11 cellular contexts compared by ENCODE assay signal in genomic region chr9:33295571-33295970, GRCh38. TPM values are rescaled to one million over a fixed set of nuclear protein-coding genes. Genes with fewer than 3 reads are reported as not detected.
DNase-seq lines count a peak whose midpoint lies in the region; ATAC-seq and TF ChIP-seq lines count a peak whose summit lies in the region.
"Had no signal": no experiment of that assay in that cellular context is flagged by ENCODE, and none has a peak within 500 bp of the region (broad histone marks: within the 10 kb centered on the region; RNA-seq: fewer than 3 reads in every experiment).

No MANE protein-coding gene starts in this region.

- peak overlapping the region; percentile 38 for H3K4me3 Mint-ChIP-seq in activated naive CD4-positive, alpha-beta T cell treated with anti-CD3 and anti-CD28 coated beads for 36 hours
- H3K4me3 Mint-ChIP-seq in stimulated activated effector memory CD8-positive, alpha-beta T cell treated with anti-CD3 and anti-CD28 coated beads, Interleukin-12 subunit alpha, Interleukin-12 subunit beta, amount 100 ng/mL, for 72 hours, result peak overlapping the region; percentile 56

- H3K9me3 ChIP-seq in Karpas-422 (ENCODE audit: low read length) (no peaks in the 10 kb centered on the region), PC-9 (ENCODE audit: insufficient read depth, low read depth) (no peaks in the 10 kb centered on the region)

- peak overlapping the region; percentile 86 for H3K4me2 ChIP-seq in Karpas-422 (ENCODE audit: low read depth, low read length, poor library complexity, severe bottlenecking)
- H3K4me2 ChIP-seq in PC-9, result no peak overlapping the region

- peaks cover 84% of the 10 kb centered on the region for H3K4me1 ChIP-seq in Karpas-422 (ENCODE audit: low read length)
- H3K4me1 ChIP-seq in PC-9 (replicated peaks; ENCODE audit: insufficient read depth), result no peaks in the 10 kb centered on the region; the same call in 1 of the 2 replicates

- H4K20me1 ChIP-seq in Karpas-422 (ENCODE audit: insufficient read depth, low read depth, low read length), result peaks cover 9% of the 10 kb centered on the region; the same call in 1 of the 2 replicates
- peaks cover 4% of the 10 kb centered on the region; the same call in 1 of the 2 replicates for H4K20me1 ChIP-seq in PC-9 (ENCODE audit: insufficient read depth)

- POLR2A ChIA-PET in PC-9 (lab: Charles Lee; ENCODE audit: unreplicated experiment), result no interaction called here

- H2AFZ ChIP-seq in Karpas-422 (ENCODE audit: low read length) (no peak overlapping the region), PC-9 (no peak overlapping the region)

- ATAC-seq in GM21786 (IDR thresholded peaks at IDR 0.05; ENCODE audit: unreplicated experiment), result peak; percentile 36
- ATAC-seq in stimulated activated effector memory CD8-positive, alpha-beta T cell treated with anti-CD3 and anti-CD28 coated beads, Interleukin-12 subunit alpha, Interleukin-12 subunit beta, amount 100 ng/mL, for 72 hours, result peak; percentile 55

- no peaks in the 10 kb centered on the region for H3K9me3 Mint-ChIP-seq in activated naive CD4-positive, alpha-beta T cell treated with anti-CD3 and anti-CD28 coated beads for 36 hours
- no peaks in the 10 kb centered on the region for H3K9me3 Mint-ChIP-seq in stimulated activated effector memory CD8-positive, alpha-beta T cell treated with anti-CD3 and anti-CD28 coated beads, Interleukin-12 subunit alpha, Interleukin-12 subunit beta, amount 100 ng/mL, for 72 hours

- peaks cover 66% of the 10 kb centered on the region for H3K36me3 Mint-ChIP-seq in activated naive CD4-positive, alpha-beta T cell treated with anti-CD3 and anti-CD28 coated beads for 36 hours (ENCODE audit: low read depth)
- peaks cover 33% of the 10 kb centered on the region for H3K36me3 Mint-ChIP-seq in stimulated activated effector memory CD8-positive, alpha-beta T cell treated with anti-CD3 and anti-CD28 coated beads, Interleukin-12 subunit alpha, Interleukin-12 subunit beta, amount 100 ng/mL, for 72 hours

- DNase-seq in activated naive CD4-positive, alpha-beta T cell treated with anti-CD3 and anti-CD28 coated beads for 36 hours, result peak; percentile 44
- no peak for DNase-seq in activated naive CD4-positive, alpha-beta T cell (lab: John Stamatoyannopoulos, UW)
- peak; percentile 58 for DNase-seq in Karpas-422
- DNase-seq in stimulated activated effector memory CD8-positive, alpha-beta T cell treated with anti-CD3 and anti-CD28 coated beads, Interleukin-12 subunit alpha, Interleukin-12 subunit beta, amount 100 ng/mL, for 72 hours (ENCODE audit: low spot score in 2 of 2), result no peak
- DNase-seq in stimulated activated CD4-positive, alpha-beta T cell treated with anti-CD3 and anti-CD28 coated beads, Interleukin-2, amount 100 ng/mL, for 24 hours, result no peak
- DNase-seq in NCI-H748 treated with DMSO at 0.1 percent for 48 hours (lab: John Stamatoyannopoulos, UW), result no peak
- no peak for DNase-seq in PC-9
- DNase-seq: cerebellar nuclear complex had no signal

- H3F3A ChIP-seq in PC-9 (ENCODE audit: insufficient read depth, low read depth), result peaks cover 2% of the 10 kb centered on the region; the same call in 1 of the 2 replicates

- no peaks in the 10 kb centered on the region for H3K9me2 ChIP-seq in Karpas-422 (replicated peaks; ENCODE audit: insufficient read depth, low read length)
- no peaks in the 10 kb centered on the region for H3K9me2 ChIP-seq in PC-9 (ENCODE audit: insufficient read depth)

- H3K27me3 Mint-ChIP-seq in activated naive CD4-positive, alpha-beta T cell treated with anti-CD3 and anti-CD28 coated beads for 36 hours (ENCODE audit: low read depth), result no peaks in the 10 kb centered on the region

- TF ChIP-seq CTCF in PC-9 (conservative IDR thresholded peaks at IDR 0.05), result no peak

- H3K4me1 Mint-ChIP-seq in activated naive CD4-positive, alpha-beta T cell treated with anti-CD3 and anti-CD28 coated beads for 36 hours (ENCODE audit: low read depth), result peaks cover 87% of the 10 kb centered on the region
- peaks cover 88% of the 10 kb centered on the region for H3K4me1 Mint-ChIP-seq in stimulated activated effector memory CD8-positive, alpha-beta T cell treated with anti-CD3 and anti-CD28 coated beads, Interleukin-12 subunit alpha, Interleukin-12 subunit beta, amount 100 ng/mL, for 72 hours

- H3K9ac ChIP-seq in Karpas-422 (ENCODE audit: low read length), result no peak overlapping the region; the same call in 1 of the 2 replicates

- H3K27ac ChIP-seq in Karpas-422 (ENCODE audit: low read length) (peak overlapping the region; percentile 97), PC-9 (no peak overlapping the region)

- peaks cover 97% of the 10 kb centered on the region for H3K79me2 ChIP-seq in Karpas-422 (ENCODE audit: low read length)
- peaks cover 41% of the 10 kb centered on the region for H3K79me2 ChIP-seq in PC-9 (ENCODE audit: low read depth)

- BruUV-seq in PC-9 (replicated peaks; lab: Mats Ljungman, UMichigan), result no TSS peak

- CTCF ChIA-PET in activated naive CD4-positive, alpha-beta T cell treated with anti-CD3 and anti-CD28 coated beads for 36 hours (lab: Charles Lee), result interaction anchor here (1.5 to 1.6 kb wide), 2 partner anchors 11 to 22 kb away, joined by 4 to 5 read pairs; no protein-coding TSS in a partner anchor
- CTCF ChIA-PET in PC-9 (lab: Charles Lee), result no interaction called here

- peaks cover 47% of the 10 kb centered on the region; the same call in 1 of the 2 replicates for H3K36me3 ChIP-seq in Karpas-422 (ENCODE audit: insufficient read depth, low read length)
- H3K36me3 ChIP-seq in PC-9 (ENCODE audit: low read depth), result no peaks in the 10 kb centered on the region

- intact Hi-C loops in activated naive CD4-positive, alpha-beta T cell treated with anti-CD3 and anti-CD28 coated beads for 36 hours (cut with micrococcal nuclease), result no loop called here
- intact Hi-C loops in PC-9 (cut with micrococcal nuclease; ENCODE audit: unreplicated experiment), result loop anchor here (10.0 kb wide), 1 partner anchor 79 kb away; no protein-coding TSS in a partner anchor

- H3K27me3 ChIP-seq in Karpas-422 (ENCODE audit: low read length) (no peaks in the 10 kb centered on the region), PC-9 (ENCODE audit: insufficient read depth, low read depth) (no peaks in the 10 kb centered on the region)

- peak overlapping the region; percentile 77 for H3K27ac Mint-ChIP-seq in activated naive CD4-positive, alpha-beta T cell treated with anti-CD3 and anti-CD28 coated beads for 36 hours
- H3K27ac Mint-ChIP-seq in stimulated activated effector memory CD8-positive, alpha-beta T cell treated with anti-CD3 and anti-CD28 coated beads, Interleukin-12 subunit alpha, Interleukin-12 subunit beta, amount 100 ng/mL, for 72 hours, result peak overlapping the region; percentile 85

- peak overlapping the region; percentile 50; the same call in 1 of the 2 replicates for H3K4me3 ChIP-seq in Karpas-422 (ENCODE audit: low read length)
- no peak overlapping the region for H3K4me3 ChIP-seq in PC-9

RNA-seq across cellular contexts. Expression of gene NFX1, which starts 5.3 kb away (rescaled TPM):
- 10 to 100 TPM; 32.4 to 32.6 TPM for total RNA-seq in activated naive CD4-positive, alpha-beta T cell treated with anti-CD3 and anti-CD28 coated beads for 36 hours
- total RNA-seq in Karpas-422 (2014; rRNA removed; shearing (Covaris generic); ENCODE audit: low replicate concordance), result 30.7 and 51.4 TPM in 2 replicates
- total RNA-seq in PC-9 (2021), result 14.9 and 15.0 TPM in 2 replicates

RNA-seq across cellular contexts. Expression of gene CHMP5, which starts 30.7 kb away (rescaled TPM):
- 100 to 1,000 TPM; 151 to 162 TPM for total RNA-seq in activated naive CD4-positive, alpha-beta T cell treated with anti-CD3 and anti-CD28 coated beads for 36 hours
- total RNA-seq in Karpas-422 (2014; rRNA removed; shearing (Covaris generic); ENCODE audit: low replicate concordance), result 53.4 and 57.1 TPM in 2 replicates
- 63.0 and 78.2 TPM in 2 replicates for total RNA-seq in PC-9 (2021)

RNA-seq across cellular contexts. Expression of gene BAG1, which starts 31.1 kb away (rescaled TPM):
- total RNA-seq in activated naive CD4-positive, alpha-beta T cell treated with anti-CD3 and anti-CD28 coated beads for 36 hours, result 10 to 100 TPM; 38.1 to 40.5 TPM
- 55.6 and 111 TPM in 2 replicates for total RNA-seq in Karpas-422 (2014; rRNA removed; shearing (Covaris generic); ENCODE audit: low replicate concordance)
- 21.9 and 35.5 TPM in 2 replicates for total RNA-seq in PC-9 (2021)

RNA-seq across cellular contexts. Expression of gene SPINK4, which starts 55.6 kb away (rescaled TPM):
- total RNA-seq in activated naive CD4-positive, alpha-beta T cell treated with anti-CD3 and anti-CD28 coated beads for 36 hours, result not detected
- not detected in 2 replicates for total RNA-seq in Karpas-422 (2014; rRNA removed; shearing (Covaris generic); ENCODE audit: low replicate concordance)
- total RNA-seq in PC-9 (2021), result not detected in 2 replicates
- total RNA-seq: glomerular endothelial cell, urinary bladder had no signal

Comparison
In these comparisons a context has a peak if more than half of its experiments do, and no peak if none do; other contexts are left out.
1. DNase-seq: peak in activated naive CD4-positive, alpha-beta T cell treated with anti-CD3 and anti-CD28 coated beads for 36 hours (single experiment) and Karpas-422 (single experiment); none in activated naive CD4-positive, alpha-beta T cell (0 of 4), stimulated activated effector memory CD8-positive, alpha-beta T cell treated with anti-CD3 and anti-CD28 coated beads, Interleukin-12 subunit alpha, Interleukin-12 subunit beta, amount 100 ng/mL, for 72 hours (0 of 2), stimulated activated CD4-positive, alpha-beta T cell treated with anti-CD3 and anti-CD28 coated beads, Interleukin-2, amount 100 ng/mL, for 24 hours (0 of 2), NCI-H748 treated with DMSO at 0.1 percent for 48 hours (single experiment) and PC-9 (0 of 2).